In the genomic region with DNA sequence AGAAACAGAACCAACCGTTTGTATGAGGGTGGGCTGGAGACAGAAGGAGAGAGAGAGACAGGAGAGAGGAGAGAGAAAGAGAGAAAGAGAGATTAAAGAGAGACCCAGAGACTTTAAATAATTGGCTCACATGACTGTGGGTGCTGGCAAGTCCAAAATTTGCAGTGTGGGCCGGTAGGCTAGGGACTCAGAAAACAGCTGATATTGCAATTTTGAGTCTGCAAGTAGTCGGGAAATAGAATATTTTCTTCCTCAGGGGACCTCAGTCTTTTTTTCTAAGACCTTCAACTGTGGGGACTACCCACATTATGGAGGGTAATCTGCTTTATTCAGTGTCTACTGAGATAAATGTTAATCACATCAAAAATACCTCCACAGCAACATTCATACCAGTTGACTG, we compare ENCODE assay signal across 33 cellular contexts.
"Had no signal": no experiment of that assay in that cellular context is flagged by ENCODE, and none has a peak within 500 bp of the region (broad histone marks: within the 10 kb centered on the region; RNA-seq: fewer than 3 reads in every experiment).

No MANE protein-coding gene starts in this region.

- H3K4me3 ChIP-seq: adrenal gland, ascending aorta, body of pancreas, breast epithelium, cardiac muscle cell had no signal

- FAIRE-seq: astrocyte, bronchial epithelial cell had no signal

- H3K27me3 ChIP-seq: adrenal gland, ascending aorta, body of pancreas, brain microvascular endothelial cell, breast epithelium, cardiac muscle cell had no signal

- DNase-seq: activated effector memory CD4-positive, alpha-beta T cell treated with anti-CD3 and anti-CD28 coated beads, Interleukin-2, amount 50 U/mL, for 16 hours; activated effector memory CD4-positive, alpha-beta T cell treated with Interleukin-2 at 50 U/mL for 16 hours; activated gamma-delta T cell; activated gamma-delta T cell treated with Interleukin-2 at 50 U/mL for 16 hours; activated naive CD4-positive, alpha-beta T cell; activated naive CD4-positive, alpha-beta T cell treated with anti-CD3 and anti-CD28 coated beads for 36 hours; activated naive CD4-positive, alpha-beta T cell treated with anti-CD3 and anti-CD28 coated beads, Interleukin-2, amount 10 ng/mL, durations not matched to agents 7 days and 5 days; activated naive CD4-positive, alpha-beta T cell treated with anti-CD3 and anti-CD28 coated beads, Interleukin-2, amount 50 U/mL, for 16 hours; activated naive CD4-positive, alpha-beta T cell treated with Interleukin-2 at 50 U/mL for 16 hours; activated naive CD8-positive, alpha-beta T cell treated with anti-CD3 and anti-CD28 coated beads for 36 hours; activated naive CD8-positive, alpha-beta T cell treated with anti-CD3 and anti-CD28 coated beads, Interleukin-2, amount 10 ng/mL, durations not matched to agents 7 days and 5 days; activated naive CD8-positive, alpha-beta T cell treated with anti-CD3 and anti-CD28 coated beads, Interleukin-2, amount 50 U/mL, for 24 hours; activated T-cell treated with anti-CD3 and anti-CD28 coated beads, Interleukin-2, amount 50 U/mL, for 24 hours; activated T-cell treated with anti-CD3 and anti-CD28 coated beads, Interleukin-2, amount 50 U/mL, for 4 hours; activated T-cell treated with anti-CD3 and anti-CD28 coated beads, Interleukin-2, amount 50 U/mL, for 48 hours; activated T-cell treated with anti-CD3 and anti-CD28 coated beads, Interleukin-2, amount 50 U/mL, for 72 hours; adrenal gland; amniotic stem cell; amygdala; anterior cingulate cortex; aorta; body of pancreas; brain microvascular endothelial cell; caudate nucleus; central memory CD4-positive, alpha-beta T cell; cerebellar nuclear complex had no signal

- H3K9me3 ChIP-seq: adrenal gland, ascending aorta, body of pancreas, breast epithelium had no signal

- H3K36me3 ChIP-seq: adrenal gland, ascending aorta, brain microvascular endothelial cell, breast epithelium, cardiac muscle cell had no signal

- ATAC-seq: activated naive CD4-positive, alpha-beta T cell treated with anti-CD3 and anti-CD28 coated beads, Interleukin-2, amount 50 U/mL, for 72 hours; activated naive CD8-positive, alpha-beta T cell treated with anti-CD3 and anti-CD28 coated beads, Interleukin-2, amount 50 U/mL, for 24 hours; activated T-cell treated with anti-CD3 and anti-CD28 coated beads, Interleukin-2, amount 50 U/mL, for 4 hours; activated T-cell treated with anti-CD3 and anti-CD28 coated beads, Interleukin-2, amount 50 U/mL, for 72 hours; activated T-helper 17 cell treated with anti-CD3 and anti-CD28 coated beads, Interleukin-2, amount 50 U/mL, for 72 hours; body of pancreas had no signal

- H3K27ac ChIP-seq: adrenal gland, ascending aorta, body of pancreas, brain microvascular endothelial cell, breast epithelium, cardiac muscle cell had no signal

- H3K4me1 ChIP-seq: adrenal gland, ascending aorta, body of pancreas, breast epithelium had no signal
